9 cellular contexts compared by ENCODE assay signal in the genomic region with DNA sequence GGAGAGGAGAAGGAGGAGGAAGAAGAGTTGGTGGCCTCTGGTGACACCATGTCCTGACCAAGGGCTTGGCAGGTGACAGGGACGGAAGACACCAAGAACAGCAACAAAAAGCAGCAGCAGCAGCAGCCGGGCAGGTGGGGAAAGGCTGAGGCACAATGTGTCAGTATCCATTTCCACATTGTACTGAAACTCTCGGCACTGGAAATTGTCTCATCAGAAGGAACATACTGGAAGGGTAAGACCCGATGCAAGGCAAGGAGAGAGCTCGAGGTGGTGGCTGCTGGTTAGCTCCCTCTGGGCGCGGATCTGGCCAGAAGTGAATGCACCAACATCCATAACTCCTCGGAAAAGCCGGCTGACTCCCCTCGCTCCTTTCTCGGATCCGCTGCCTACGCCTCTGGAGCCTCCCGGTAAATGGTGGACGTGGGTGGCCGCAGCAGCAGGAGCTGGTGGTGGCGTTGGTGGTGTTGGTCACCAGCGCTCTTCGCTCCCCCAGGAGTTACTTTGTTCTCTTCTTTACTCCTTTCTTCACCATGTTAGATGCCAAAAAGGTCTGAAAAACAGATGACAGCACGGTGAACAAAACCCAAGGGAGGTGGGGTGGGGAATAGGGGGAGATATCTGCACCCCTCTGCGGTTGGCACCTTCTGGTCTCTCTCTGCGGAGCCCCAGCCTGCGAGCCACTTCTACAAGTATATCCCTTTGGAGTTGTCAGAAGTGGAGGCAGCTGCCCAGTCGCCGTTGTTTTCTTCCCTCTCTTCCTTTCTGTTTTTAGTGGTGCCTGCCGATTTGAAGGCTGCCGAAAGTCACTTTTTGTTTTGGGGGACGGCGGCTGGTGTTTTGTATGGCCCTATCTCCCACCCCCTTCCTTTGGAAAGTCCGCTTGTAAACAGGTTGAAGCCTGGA. TPM values are rescaled to one million over a fixed set of nuclear protein-coding genes. Genes with fewer than 3 reads are reported as not detected.
A peak's percentile ranks its signal among the peaks of the same experiment; 100 is the strongest.
DNase-seq lines count a peak whose midpoint lies in the region; ATAC-seq and TF ChIP-seq lines count a peak whose summit lies in the region.
"Had no signal": no experiment of that assay in that cellular context is flagged by ENCODE, and none has a peak within 500 bp of the region (broad histone marks: within the 10 kb centered on the region; RNA-seq: fewer than 3 reads in every experiment).

No MANE protein-coding gene starts in this region.

- no peak for TF ChIP-seq CTCF in gastrocnemius medialis (IDR thresholded peaks at IDR 0.05 in 4 of 5, conservative IDR thresholded peaks at IDR 0.05 in 1 of 5)

- H3K36me3 ChIP-seq in GM23248 (ENCODE audit: low read depth) (no peaks in the 10 kb centered on the region), iPS DF 6.9 (ENCODE audit: control insufficient read depth, insufficient read depth, low read length) (no peaks in the 10 kb centered on the region), gastrocnemius medialis (no peaks in the 10 kb centered on the region)

- ATAC-seq in gastrocnemius medialis (peak in 1 of 2 donors; percentile 49), HG02981 (IDR thresholded peaks at IDR 0.05; ENCODE audit: unreplicated experiment) (no peak)
- no peak for ATAC-seq in activated CD8-positive, alpha-beta memory T cell treated with anti-CD3 and anti-CD28 coated beads, Interleukin-2, amount 10 ng/mL, durations not matched to agents 7 days and 5 days
- no peak for ATAC-seq in activated CD8-positive, alpha-beta T cell treated with anti-CD3 and anti-CD28 coated beads, Interleukin-2, amount 10 ng/mL, durations not matched to agents 7 days and 5 days

- no peaks in the 10 kb centered on the region for H3K4me1 Mint-ChIP-seq in activated CD8-positive, alpha-beta memory T cell treated with anti-CD3 and anti-CD28 coated beads, Interleukin-2, amount 10 ng/mL, durations not matched to agents 7 days and 5 days
- no peaks in the 10 kb centered on the region for H3K4me1 Mint-ChIP-seq in activated CD8-positive, alpha-beta T cell treated with anti-CD3 and anti-CD28 coated beads, Interleukin-2, amount 10 ng/mL, durations not matched to agents 7 days and 5 days (ENCODE audit: low read depth)

- peak overlapping the region; percentile 66 for H2AFZ ChIP-seq in GM23248

- H3K27me3 ChIP-seq in GM23248 (replicated peaks; ENCODE audit: insufficient read depth) (peaks cover 56% of the 10 kb centered on the region), iPS DF 6.9 (ENCODE audit: control insufficient read depth, insufficient read depth, low read length) (peaks cover 12% of the 10 kb centered on the region; the same call in 1 of the 2 replicates), gastrocnemius medialis (peaks cover 23 to 47% (median 41%) of the 10 kb centered on the region in 3 donors)

- 2 to 3% methylated on average over 30 of the region's 30 CpGs for WGBS in GM23248 (ENCODE audit: low coverage in 1 of 2, low lambda C conversion rate in 2 of 2, missing lambda C conversion rate in 2 of 2), 2 experiments
- no CpG with 5 or more reads among the region's 30 CpGs for WGBS in iPS DF 6.9 (ENCODE audit: insufficient coverage, insufficient read length)

- no peaks in the 10 kb centered on the region for H3K4me1 ChIP-seq in GM23248 (ENCODE audit: insufficient read depth)
- no peaks in the 10 kb centered on the region; the same call in 1 of the 2 replicates for H3K4me1 ChIP-seq in iPS DF 6.9 (ENCODE audit: control insufficient read depth, insufficient read depth, low read length)
- peaks cover 9 to 18% of the 10 kb centered on the region in 2 donors for H3K4me1 ChIP-seq in gastrocnemius medialis

- no peaks in the 10 kb centered on the region for H3K79me2 ChIP-seq in GM23248 (ENCODE audit: insufficient read depth)

- H3K4me2 ChIP-seq in GM23248 (ENCODE audit: unreplicated experiment): peak overlapping the region; percentile 56

- peak; percentile 41 for DNase-seq in GM23248
- DNase-seq in UCSD-AML1 (lab: John Stamatoyannopoulos, UW; ENCODE audit: unreplicated experiment): peak; percentile 4
- DNase-seq in iPS DF 6.9 (ENCODE audit: low read depth, low spot score): no peak
- no peak for DNase-seq in gastrocnemius medialis
- no peak for DNase-seq in activated CD8-positive, alpha-beta memory T cell treated with anti-CD3 and anti-CD28 coated beads, Interleukin-2, amount 10 ng/mL, durations not matched to agents 7 days and 5 days
- no peak for DNase-seq in activated CD8-positive, alpha-beta T cell treated with anti-CD3 and anti-CD28 coated beads, Interleukin-2, amount 10 ng/mL, durations not matched to agents 7 days and 5 days
- no peak for DNase-seq in NCI-H526 treated with DMSO at 0.1 percent for 48 hours (lab: John Stamatoyannopoulos, UW)
- DNase-seq: central memory CD4-positive, alpha-beta T cell had no signal

- peak overlapping the region; percentile 60 for H3K4me3 ChIP-seq in GM23248
- peak overlapping the region; percentile 52; the same call in 1 of the 2 replicates for H3K4me3 ChIP-seq in iPS DF 6.9 (ENCODE audit: low read length)
- H3K4me3 ChIP-seq in gastrocnemius medialis: peak overlapping the region; percentile 50 to 59 (median 52)

- POLR2A ChIA-PET in activated CD8-positive, alpha-beta T cell treated with anti-CD3 and anti-CD28 coated beads, Interleukin-2, amount 10 ng/mL, durations not matched to agents 7 days and 5 days (lab: Charles Lee): no interaction called here

- H3K27ac ChIP-seq in GM23248 (no peak overlapping the region), iPS DF 6.9 (ENCODE audit: low read length) (no peak overlapping the region), gastrocnemius medialis (peak overlapping the region in 2 of 4 donors; percentile 10 to 21)

- no peaks in the 10 kb centered on the region for H4K20me1 ChIP-seq in GM23248 (ENCODE audit: insufficient read depth)

- H3K9me3 ChIP-seq in GM23248 (ENCODE audit: low read depth) (no peaks in the 10 kb centered on the region), iPS DF 6.9 (ENCODE audit: control insufficient read depth, insufficient read depth, low read length) (no peaks in the 10 kb centered on the region), gastrocnemius medialis (no peaks in the 10 kb centered on the region)

- no peaks in the 10 kb centered on the region for H3K9me3 Mint-ChIP-seq in activated CD8-positive, alpha-beta memory T cell treated with anti-CD3 and anti-CD28 coated beads, Interleukin-2, amount 10 ng/mL, durations not matched to agents 7 days and 5 days (ENCODE audit: low read depth)
- H3K9me3 Mint-ChIP-seq in activated CD8-positive, alpha-beta T cell treated with anti-CD3 and anti-CD28 coated beads, Interleukin-2, amount 10 ng/mL, durations not matched to agents 7 days and 5 days (ENCODE audit: insufficient read depth): no peaks in the 10 kb centered on the region

- H3K27me3 Mint-ChIP-seq in activated CD8-positive, alpha-beta memory T cell treated with anti-CD3 and anti-CD28 coated beads, Interleukin-2, amount 10 ng/mL, durations not matched to agents 7 days and 5 days: peaks cover 38% of the 10 kb centered on the region
- H3K27me3 Mint-ChIP-seq in activated CD8-positive, alpha-beta T cell treated with anti-CD3 and anti-CD28 coated beads, Interleukin-2, amount 10 ng/mL, durations not matched to agents 7 days and 5 days (ENCODE audit: low read depth): peaks cover 41% of the 10 kb centered on the region

- intact Hi-C loops in gastrocnemius medialis (cut with DNase I; ENCODE audit: low total_unique reads): no loop called here

- CTCF ChIA-PET in activated CD8-positive, alpha-beta memory T cell treated with anti-CD3 and anti-CD28 coated beads, Interleukin-2, amount 10 ng/mL, durations not matched to agents 7 days and 5 days (lab: Charles Lee): no interaction called here
- CTCF ChIA-PET in activated CD8-positive, alpha-beta T cell treated with anti-CD3 and anti-CD28 coated beads, Interleukin-2, amount 10 ng/mL, durations not matched to agents 7 days and 5 days (lab: Charles Lee): no interaction called here

- H3K9ac ChIP-seq in GM23248: no peak overlapping the region

- in situ Hi-C loops in GM23248 (cut with MboI): no loop called here
- in situ Hi-C loops in gastrocnemius medialis (cut with MboI; ENCODE audit: low sequenced_read_pairs in 4 of 4): no loop called here

- H3F3A ChIP-seq in GM23248 (ENCODE audit: insufficient read depth): no peaks in the 10 kb centered on the region

- TF ChIP-seq POLR2A in gastrocnemius medialis (IDR thresholded peaks at IDR 0.05): no peak

- H3K4me3 Mint-ChIP-seq in activated CD8-positive, alpha-beta memory T cell treated with anti-CD3 and anti-CD28 coated beads, Interleukin-2, amount 10 ng/mL, durations not matched to agents 7 days and 5 days: no peak overlapping the region
- no peak overlapping the region for H3K4me3 Mint-ChIP-seq in activated CD8-positive, alpha-beta T cell treated with anti-CD3 and anti-CD28 coated beads, Interleukin-2, amount 10 ng/mL, durations not matched to agents 7 days and 5 days

- H3K27ac Mint-ChIP-seq in activated CD8-positive, alpha-beta memory T cell treated with anti-CD3 and anti-CD28 coated beads, Interleukin-2, amount 10 ng/mL, durations not matched to agents 7 days and 5 days: no peak overlapping the region
- H3K27ac Mint-ChIP-seq in activated CD8-positive, alpha-beta T cell treated with anti-CD3 and anti-CD28 coated beads, Interleukin-2, amount 10 ng/mL, durations not matched to agents 7 days and 5 days: no peak overlapping the region

- H3K36me3 Mint-ChIP-seq in activated CD8-positive, alpha-beta memory T cell treated with anti-CD3 and anti-CD28 coated beads, Interleukin-2, amount 10 ng/mL, durations not matched to agents 7 days and 5 days: no peaks in the 10 kb centered on the region
- no peaks in the 10 kb centered on the region for H3K36me3 Mint-ChIP-seq in activated CD8-positive, alpha-beta T cell treated with anti-CD3 and anti-CD28 coated beads, Interleukin-2, amount 10 ng/mL, durations not matched to agents 7 days and 5 days (ENCODE audit: low read depth)

- H3K9me2 ChIP-seq in GM23248 (ENCODE audit: insufficient read depth): no peaks in the 10 kb centered on the region

RNA-seq across cellular contexts. Expression of a gene that starts 0.5 kb away (rescaled TPM):
- total RNA-seq in GM23248 (2014; rRNA removed; shearing (Covaris generic)): not detected in 2 replicates
- polyA plus RNA-seq in GM23248 (2016; fragmentation: Nextera tagmentation; extraction: Ambion mirVana): not detected in 2 replicates
- total RNA-seq in gastrocnemius medialis: 1 to 10 TPM in 1 of 4 donors, under 1 TPM in 2, not detected in 1; 0.23 to 2.6 (median 0.76) TPM
- not detected for total RNA-seq in activated CD8-positive, alpha-beta memory T cell treated with anti-CD3 and anti-CD28 coated beads, Interleukin-2, amount 10 ng/mL, durations not matched to agents 7 days and 5 days
- not detected for total RNA-seq in activated CD8-positive, alpha-beta T cell treated with anti-CD3 and anti-CD28 coated beads, Interleukin-2, amount 10 ng/mL, durations not matched to agents 7 days and 5 days

Comparison
In these comparisons a context has a peak if more than half of its experiments do, and no peak if none do; other contexts are left out.
1. DNase-seq: peak in GM23248 (single experiment) and UCSD-AML1 (single experiment); none in iPS DF 6.9 (single experiment), gastrocnemius medialis (0 of 2), activated CD8-positive, alpha-beta memory T cell treated with anti-CD3 and anti-CD28 coated beads, Interleukin-2, amount 10 ng/mL, durations not matched to agents 7 days and 5 days (single experiment), activated CD8-positive, alpha-beta T cell treated with anti-CD3 and anti-CD28 coated beads, Interleukin-2, amount 10 ng/mL, durations not matched to agents 7 days and 5 days (single experiment) and NCI-H526 treated with DMSO at 0.1 percent for 48 hours (single experiment).
2. Peak in every context shown above with its lines, with median percentiles within 50 percentile points of each other: H3K4me3 ChIP-seq.